In genomic region chr17:19534562-19535149, GRCh38 we compare ENCODE assay signal across 8 cellular contexts. TPM values are rescaled to one million over a fixed set of nuclear protein-coding genes. Genes with fewer than 3 reads are reported as not detected.
DNase-seq lines count a peak whose midpoint lies in the region; ATAC-seq and TF ChIP-seq lines count a peak whose summit lies in the region.

No MANE protein-coding gene starts in this region.

- peak overlapping the region; percentile 81 for H3K4me2 ChIP-seq in GM23248 (ENCODE audit: unreplicated experiment)

- peak overlapping the region; percentile 80 for H2AFZ ChIP-seq in GM23248

- no peak for ATAC-seq in GM19395 (IDR thresholded peaks at IDR 0.05; ENCODE audit: unreplicated experiment)

- H3K9me3 ChIP-seq in GM23248 (ENCODE audit: low read depth): no peaks in the 10 kb centered on the region
- H3K9me3 ChIP-seq in WERI-Rb-1 (ENCODE audit: severe bottlenecking): no peaks in the 10 kb centered on the region
- H3K9me3 ChIP-seq in skeletal muscle tissue (ENCODE audit: control insufficient read depth in 3 of 3, low read length in 3 of 3): no peaks in the 10 kb centered on the region

- H3K9me2 ChIP-seq in GM23248 (ENCODE audit: insufficient read depth): no peaks in the 10 kb centered on the region

- WGBS in GM23248 (ENCODE audit: low coverage in 1 of 2, low lambda C conversion rate in 2 of 2, missing lambda C conversion rate in 2 of 2), 2 experiments: 51 to 55% methylated on average over 19 of the region's 19 CpGs

- no peaks in the 10 kb centered on the region for H3F3A ChIP-seq in GM23248 (ENCODE audit: insufficient read depth)

- H3K4me3 ChIP-seq in GM23248 (peak overlapping the region; percentile 66), WERI-Rb-1 (ENCODE audit: low read depth, low read length) (peak overlapping the region; percentile 60), iPS-11a (ENCODE audit: low read depth, low read length) (peak overlapping the region; percentile 27), skeletal muscle tissue (ENCODE audit: low read length in 3 of 3) (peak overlapping the region; percentile 67 to 77 (median 71))

- no peak for TF ChIP-seq CTCF in WERI-Rb-1 (IDR thresholded peaks at IDR 0.05; ENCODE audit: low read depth, low read length)

- H3K27ac ChIP-seq in GM23248: no peak overlapping the region
- no peak overlapping the region for H3K27ac ChIP-seq in WERI-Rb-1
- peak overlapping the region; percentile 19 for H3K27ac ChIP-seq in skeletal muscle tissue (ENCODE audit: low read depth, low read length)

- H3K79me2 ChIP-seq in GM23248 (ENCODE audit: insufficient read depth): no peaks in the 10 kb centered on the region

- H4K20me1 ChIP-seq in GM23248 (ENCODE audit: insufficient read depth): no peaks in the 10 kb centered on the region

- H3K4me1 ChIP-seq in GM23248 (ENCODE audit: insufficient read depth): no peaks in the 10 kb centered on the region
- H3K4me1 ChIP-seq in skeletal muscle tissue (ENCODE audit: control insufficient read depth in 3 of 3, insufficient read depth in 3 of 3, low read length in 3 of 3): peaks cover 34 to 42% (median 36%) of the 10 kb centered on the region in 3 donors

- no peak overlapping the region for H3K9ac ChIP-seq in GM23248
- H3K9ac ChIP-seq in skeletal muscle tissue (ENCODE audit: low read depth in 1 of 3, low read length in 3 of 3): peak overlapping the region; percentile 65 to 86 (median 71)

- DNase-seq in GM23248 (no peak), WERI-Rb-1 (no peak), GDM1 (lab: John Stamatoyannopoulos, UW) (no peak), hypothalamus (lab: John Stamatoyannopoulos, UW) (no peak), anterior cingulate cortex (lab: John Stamatoyannopoulos, UW) (no peak)

- in situ Hi-C loops in GM23248 (cut with MboI): no loop called here

- H3K36me3 ChIP-seq in GM23248 (ENCODE audit: low read depth) (no peaks in the 10 kb centered on the region), WERI-Rb-1 (no peaks in the 10 kb centered on the region), skeletal muscle tissue (ENCODE audit: control insufficient read depth in 3 of 3, insufficient read depth in 3 of 3, low read length in 3 of 3) (no peaks in the 10 kb centered on the region)

- H3K27me3 ChIP-seq in GM23248 (replicated peaks; ENCODE audit: insufficient read depth): no peaks in the 10 kb centered on the region; the same call in 1 of the 2 replicates
- H3K27me3 ChIP-seq in WERI-Rb-1 (ENCODE audit: insufficient read depth, low read depth, severe bottlenecking): no peaks in the 10 kb centered on the region
- peaks cover 0 to 7% (median 2%) of the 10 kb centered on the region in 3 donors for H3K27me3 ChIP-seq in skeletal muscle tissue (ENCODE audit: control insufficient read depth in 3 of 3, insufficient read depth in 3 of 3, low read length in 3 of 3)

RNA-seq across cellular contexts. Expression of gene SLC47A1, which starts 1.0 kb away (rescaled TPM):
- 1.9 and 7.0 TPM in 2 replicates for total RNA-seq in GM23248 (2014; rRNA removed; shearing (Covaris generic))
- polyA plus RNA-seq in GM23248 (2016; fragmentation: Nextera tagmentation; extraction: Ambion mirVana): 0.76 and 1.1 TPM in 2 replicates
- 0.52 TPM for total RNA-seq in skeletal muscle tissue
